ENCODE assay signal across 16 cellular contexts in genomic region chr19:17607936-17608335, GRCh38. TPM values are rescaled to one million over a fixed set of nuclear protein-coding genes. Genes with fewer than 3 reads are reported as not detected.
DNase-seq lines count a peak whose midpoint lies in the region; ATAC-seq and TF ChIP-seq lines count a peak whose summit lies in the region.
"Had no signal": no experiment of that assay in that cellular context is flagged by ENCODE, and none has a peak within 500 bp of the region (broad histone marks: within the 10 kb centered on the region; RNA-seq: fewer than 3 reads in every experiment).

No MANE protein-coding gene starts in this region.

- H3K9me3 ChIP-seq in neural progenitor cell (ENCODE audit: low read depth), result no peaks in the 10 kb centered on the region
- H3K9me3 ChIP-seq: BLaER1 treated with 17β-estradiol and CSF1 and Interleukin-3, amounts not matched to agents 10 nM and 100 nM; HAP-1 had no signal

- no peak for DNase-seq in activated naive CD8-positive, alpha-beta T cell treated with anti-CD3 and anti-CD28 coated beads, Interleukin-2, amount 50 U/mL, for 24 hours
- DNase-seq in memory B cell (ENCODE audit: low spot score in 2 of 2) (no peak), neural progenitor cell (ENCODE audit: low spot score) (no peak), GDM1 (lab: John Stamatoyannopoulos, UW) (no peak)
- DNase-seq in activated effector memory CD4-positive, alpha-beta T cell treated with anti-CD3 and anti-CD28 coated beads, Interleukin-2, amount 50 U/mL, for 16 hours, result no peak
- DNase-seq: Calu3; CD8-positive, alpha-beta T cell; DMS79 treated with DMSO at 0.1 percent for 48 hours; GM23248 had no signal

- no peak overlapping the region for H3K4me2 ChIP-seq in neural progenitor cell

- H3K4me1 ChIP-seq in neural progenitor cell, result peaks cover 5% of the 10 kb centered on the region

- no peak overlapping the region for H3K9ac ChIP-seq in neural progenitor cell
- H3K9ac ChIP-seq: BLaER1 treated with 17β-estradiol and CSF1 and Interleukin-3, amounts not matched to agents 10 nM and 100 nM; GM23248 had no signal

- no peak for TF ChIP-seq CTCF in neural progenitor cell (IDR thresholded peaks at IDR 0.05)

- H3K27ac ChIP-seq in neural progenitor cell, result no peak overlapping the region
- H3K27ac ChIP-seq: BLaER1 treated with 17β-estradiol and CSF1 and Interleukin-3, amounts not matched to agents 10 nM and 100 nM; GM23248 had no signal

- H3F3A ChIP-seq in neural progenitor cell (ENCODE audit: low read depth), result peaks cover 41% of the 10 kb centered on the region

- H3K36me3 ChIP-seq in neural progenitor cell, result no peaks in the 10 kb centered on the region
- H3K36me3 ChIP-seq: BLaER1 treated with 17β-estradiol and CSF1 and Interleukin-3, amounts not matched to agents 10 nM and 100 nM; HAP-1 had no signal

- peaks cover 7% of the 10 kb centered on the region for H3K4me1 Mint-ChIP-seq in activated naive CD8-positive, alpha-beta T cell (ENCODE audit: low read depth)
- peaks cover 6% of the 10 kb centered on the region for H3K4me1 Mint-ChIP-seq in activated naive CD8-positive, alpha-beta T cell treated with anti-CD3 and anti-CD28 coated beads, Interleukin-2, amount 50 U/mL, for 24 hours
- H3K4me1 Mint-ChIP-seq in memory B cell, result peaks cover 8% of the 10 kb centered on the region
- H3K4me1 Mint-ChIP-seq in neural progenitor cell, result peaks cover 10% of the 10 kb centered on the region

- H4K20me1 ChIP-seq in neural progenitor cell (ENCODE audit: low read depth), result no peaks in the 10 kb centered on the region
- H4K20me1 ChIP-seq: BLaER1 treated with 17β-estradiol and CSF1 and Interleukin-3, amounts not matched to agents 10 nM and 100 nM had no signal

- peak overlapping the region; percentile 34 for H3K4me3 Mint-ChIP-seq in activated naive CD8-positive, alpha-beta T cell
- H3K4me3 Mint-ChIP-seq in activated naive CD8-positive, alpha-beta T cell treated with anti-CD3 and anti-CD28 coated beads, Interleukin-2, amount 50 U/mL, for 24 hours, result no peak overlapping the region
- H3K4me3 Mint-ChIP-seq in memory B cell (peak overlapping the region; percentile 6), neural progenitor cell (peak overlapping the region; percentile 37)
- H3K4me3 Mint-ChIP-seq: CD8-positive, alpha-beta T cell had no signal

- H3K27me3 ChIP-seq in neural progenitor cell, result no peaks in the 10 kb centered on the region
- H3K27me3 ChIP-seq: BLaER1 treated with 17β-estradiol and CSF1 and Interleukin-3, amounts not matched to agents 10 nM and 100 nM had no signal

- no peaks in the 10 kb centered on the region for H3K9me3 Mint-ChIP-seq in activated naive CD8-positive, alpha-beta T cell (ENCODE audit: low read depth)
- no peaks in the 10 kb centered on the region for H3K9me3 Mint-ChIP-seq in activated naive CD8-positive, alpha-beta T cell treated with anti-CD3 and anti-CD28 coated beads, Interleukin-2, amount 50 U/mL, for 24 hours
- H3K9me3 Mint-ChIP-seq in memory B cell, result peaks cover 2% of the 10 kb centered on the region
- no peaks in the 10 kb centered on the region for H3K9me3 Mint-ChIP-seq in neural progenitor cell
- H3K9me3 Mint-ChIP-seq: CD8-positive, alpha-beta T cell had no signal

- no peaks in the 10 kb centered on the region for H3K79me2 ChIP-seq in neural progenitor cell (ENCODE audit: low read depth)

- peak overlapping the region; percentile 22 for H3K27ac Mint-ChIP-seq in activated naive CD8-positive, alpha-beta T cell
- H3K27ac Mint-ChIP-seq in activated naive CD8-positive, alpha-beta T cell treated with anti-CD3 and anti-CD28 coated beads, Interleukin-2, amount 50 U/mL, for 24 hours, result no peak overlapping the region
- H3K27ac Mint-ChIP-seq in memory B cell, result no peak overlapping the region
- no peak overlapping the region for H3K27ac Mint-ChIP-seq in neural progenitor cell
- H3K27ac Mint-ChIP-seq: B cell; CD8-positive, alpha-beta T cell had no signal

- no peak overlapping the region for H2AFZ ChIP-seq in neural progenitor cell (replicated peaks)
- H2AFZ ChIP-seq: GM23248 had no signal

- no peak for ATAC-seq in activated naive CD8-positive, alpha-beta T cell treated with anti-CD3 and anti-CD28 coated beads, Interleukin-2, amount 50 U/mL, for 24 hours
- ATAC-seq in memory B cell (ENCODE audit: low read depth) (no peak), GM21786 (IDR thresholded peaks at IDR 0.05; ENCODE audit: unreplicated experiment) (no peak)
- ATAC-seq: CD8-positive, alpha-beta T cell; GM12878; HepG2 had no signal

- H3K36me3 Mint-ChIP-seq in activated naive CD8-positive, alpha-beta T cell, result no peaks in the 10 kb centered on the region
- no peaks in the 10 kb centered on the region for H3K36me3 Mint-ChIP-seq in activated naive CD8-positive, alpha-beta T cell treated with anti-CD3 and anti-CD28 coated beads, Interleukin-2, amount 50 U/mL, for 24 hours (ENCODE audit: low read depth)
- H3K36me3 Mint-ChIP-seq in memory B cell (peaks cover 2% of the 10 kb centered on the region), neural progenitor cell (no peaks in the 10 kb centered on the region)
- H3K36me3 Mint-ChIP-seq: CD8-positive, alpha-beta T cell had no signal

- no peak overlapping the region for H3K4me3 ChIP-seq in neural progenitor cell
- H3K4me3 ChIP-seq: BLaER1 treated with 17β-estradiol and CSF1 and Interleukin-3, amounts not matched to agents 10 nM and 100 nM; GM12878; GM23248; HAP-1 had no signal

- H3K27me3 Mint-ChIP-seq in activated naive CD8-positive, alpha-beta T cell, result peaks cover 7% of the 10 kb centered on the region
- peaks cover 19% of the 10 kb centered on the region for H3K27me3 Mint-ChIP-seq in activated naive CD8-positive, alpha-beta T cell treated with anti-CD3 and anti-CD28 coated beads, Interleukin-2, amount 50 U/mL, for 24 hours
- H3K27me3 Mint-ChIP-seq in memory B cell (peaks cover 19% of the 10 kb centered on the region), neural progenitor cell (ENCODE audit: insufficient read depth, low read depth) (peaks cover 15% of the 10 kb centered on the region)

RNA-seq across cellular contexts. Expression of gene COLGALT1, which starts 52.5 kb away (rescaled TPM):
- 38.4 and 60.3 TPM in 2 replicates for total RNA-seq in neural progenitor cell (ENCODE audit: low replicate concordance)
